ENCODE assay signal across 8 cellular contexts in the genomic region with DNA sequence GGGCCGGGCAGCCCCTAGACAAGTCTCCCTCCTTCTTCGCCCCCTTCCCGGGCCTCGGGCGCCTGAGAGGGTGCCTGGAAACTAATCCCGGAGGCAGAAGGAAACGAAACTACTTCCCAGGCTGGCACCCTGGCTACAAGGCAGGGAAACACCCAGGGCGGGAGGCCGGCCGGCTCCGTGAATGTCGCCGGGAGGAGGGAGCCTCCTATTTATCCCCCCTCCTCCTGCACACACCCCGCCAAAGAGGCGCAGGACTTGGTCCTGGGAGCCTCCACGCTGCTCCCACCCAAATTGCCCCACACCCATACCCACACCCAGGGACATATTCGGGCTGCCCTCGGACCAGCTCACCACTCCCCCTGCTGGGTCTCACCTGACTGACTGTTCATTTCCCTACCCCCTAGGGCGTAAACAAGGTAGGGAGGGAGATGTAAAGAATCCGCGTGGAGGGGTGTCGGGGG. TPM values are rescaled to one million over a fixed set of nuclear protein-coding genes. Genes with fewer than 3 reads are reported as not detected.
DNase-seq lines count a peak whose midpoint lies in the region; ATAC-seq and TF ChIP-seq lines count a peak whose summit lies in the region.

A gene with protein sequence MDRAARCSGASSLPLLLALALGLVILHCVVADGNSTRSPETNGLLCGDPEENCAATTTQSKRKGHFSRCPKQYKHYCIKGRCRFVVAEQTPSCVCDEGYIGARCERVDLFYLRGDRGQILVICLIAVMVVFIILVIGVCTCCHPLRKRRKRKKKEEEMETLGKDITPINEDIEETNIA (minus strand): TSS at position 183 of the 461 bp plus-strand sequence. CDS start 198 bp downstream, outside the sequence.

- peaks cover 49% of the 10 kb centered on the region for H3K27me3 Mint-ChIP-seq in activated naive CD4-positive, alpha-beta T cell treated with anti-CD3 and anti-CD28 coated beads for 36 hours (ENCODE audit: low read depth)

- H3K4me1 ChIP-seq in tibial artery: peaks cover 0 to 17% (median 10%) of the 10 kb centered on the region in 4 donors

- H3K36me3 ChIP-seq in tibial artery: no peaks in the 10 kb centered on the region

- peaks cover 2% of the 10 kb centered on the region for H3K4me1 Mint-ChIP-seq in activated naive CD4-positive, alpha-beta T cell treated with anti-CD3 and anti-CD28 coated beads for 36 hours (ENCODE audit: low read depth)

- peak within 1 kb of the TSS; percentile 91 to 92 for H3K27ac ChIP-seq in tibial artery

- H3K4me3 Mint-ChIP-seq in activated naive CD4-positive, alpha-beta T cell treated with anti-CD3 and anti-CD28 coated beads for 36 hours: peak within 1 kb of the TSS; percentile 12

- intact Hi-C loops in activated naive CD4-positive, alpha-beta T cell treated with anti-CD3 and anti-CD28 coated beads for 36 hours (cut with micrococcal nuclease): no loop called here
- intact Hi-C loops in left colon (cut with DNase I, micrococcal nuclease): loop anchor here in 1 of 2 donors (10.0 kb wide), 2 partner anchors 110 to 420 kb away; no protein-coding TSS in a partner anchor
- intact Hi-C loops in tibial artery (cut with DNase I; ENCODE audit: low total_unique reads): no loop called here

- no peaks in the 10 kb centered on the region for H3K9me3 Mint-ChIP-seq in activated naive CD4-positive, alpha-beta T cell treated with anti-CD3 and anti-CD28 coated beads for 36 hours

- TF ChIP-seq CTCF in cardiac fibroblast (IDR thresholded peaks at IDR 0.05; ENCODE audit: low read depth, low read length): peak; percentile 24
- TF ChIP-seq CTCF in tibial artery (IDR thresholded peaks at IDR 0.05): peak; percentile 19 to 21

- CTCF ChIA-PET in activated naive CD4-positive, alpha-beta T cell treated with anti-CD3 and anti-CD28 coated beads for 36 hours (lab: Charles Lee): interaction anchor here (0.9 to 1.0 kb wide), 2 partner anchors 18 to 171 kb away, joined by 3 read pairs; no protein-coding TSS in a partner anchor

- H3K4me3 ChIP-seq in cardiac fibroblast (replicated peaks in 1 of 2; ENCODE audit: low read depth in 2 of 2, low read length in 2 of 2): peak within 1 kb of the TSS; percentile 57 to 64
- H3K4me3 ChIP-seq in tibial artery: peak within 1 kb of the TSS; percentile 70 to 87

- ATAC-seq in left colon (peak; percentile 83), HG02884 (IDR thresholded peaks at IDR 0.05; ENCODE audit: unreplicated experiment) (no peak)

- H3K27me3 ChIP-seq in tibial artery: no peaks in the 10 kb centered on the region

- no peak within 1 kb of the TSS for H3K27ac Mint-ChIP-seq in activated naive CD4-positive, alpha-beta T cell treated with anti-CD3 and anti-CD28 coated beads for 36 hours

- H3K36me3 Mint-ChIP-seq in activated naive CD4-positive, alpha-beta T cell treated with anti-CD3 and anti-CD28 coated beads for 36 hours (ENCODE audit: low read depth): no peaks in the 10 kb centered on the region

- no peaks in the 10 kb centered on the region for H3K9me3 ChIP-seq in tibial artery

- DNase-seq in activated naive CD4-positive, alpha-beta T cell treated with anti-CD3 and anti-CD28 coated beads for 36 hours: peak; percentile 15
- DNase-seq in activated naive CD4-positive, alpha-beta T cell (lab: John Stamatoyannopoulos, UW): no peak
- DNase-seq in NCI-H460 (ENCODE audit: extremely low read depth, low read depth) (peak; percentile 39), cardiac fibroblast (ENCODE audit: low read depth in 2 of 2) (peak; percentile 7 to 19), left colon (peak; percentile 72 to 76), tibial artery (peak; percentile 23 to 74), cerebellum (ENCODE audit: low spot score) (no peak)

RNA-seq across cellular contexts. Expression of the gene that starts here (rescaled TPM):
- not detected for total RNA-seq in activated naive CD4-positive, alpha-beta T cell treated with anti-CD3 and anti-CD28 coated beads for 36 hours
- total RNA-seq in NCI-H460 (2014; rRNA removed; shearing (Covaris generic)): 0.23 and 0.57 TPM in 2 replicates
- polyA plus RNA-seq in NCI-H460 (2014; cell fraction: nucleus; rRNA removed): not detected in 2 replicates
- 1 to 10 TPM; 2.9 to 7.2 TPM for total RNA-seq in left colon
- 1.5 TPM for total RNA-seq in cerebellum

Comparison
In these comparisons a context has a peak if more than half of its experiments do, and no peak if none do; other contexts are left out.
1. Peak in DNase-seq in activated naive CD4-positive, alpha-beta T cell treated with anti-CD3 and anti-CD28 coated beads for 36 hours; RNA of the gene not detected or under 1 TPM.
2. Peak in DNase-seq in NCI-H460; RNA of the gene not detected or under 1 TPM.
3. DNase-seq: peak in cardiac fibroblast (2 of 2), left colon (2 of 2) and tibial artery (2 of 2); none in activated naive CD4-positive, alpha-beta T cell (0 of 4) and cerebellum (single experiment).